Comparison of ENCODE assay signal across 8 cellular contexts in the genomic region with DNA sequence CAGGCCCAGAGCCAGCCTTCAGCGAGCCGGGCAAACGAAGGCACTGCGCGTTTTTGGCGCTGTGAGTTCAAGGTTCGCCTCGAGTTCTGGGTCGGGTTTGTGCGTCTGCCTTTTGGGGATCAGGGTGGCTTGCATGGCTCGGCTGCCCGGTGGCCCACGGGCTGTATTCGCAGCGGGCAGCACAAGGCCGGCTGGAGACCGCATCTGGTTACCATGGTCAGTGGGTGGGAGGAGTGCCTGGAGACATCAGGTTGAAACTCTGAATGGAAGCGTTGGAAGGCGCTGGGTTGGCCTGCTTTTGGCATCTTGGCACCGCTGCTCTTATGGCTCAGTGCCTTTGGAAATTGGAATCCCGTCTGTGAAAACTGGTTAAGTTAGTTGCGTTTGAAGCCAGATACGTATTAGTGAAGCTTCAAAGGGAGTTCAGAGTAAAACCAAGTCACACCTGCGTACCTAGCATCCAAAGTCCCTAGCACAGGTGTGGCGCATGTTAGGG. TPM values are rescaled to one million over a fixed set of nuclear protein-coding genes. Genes with fewer than 3 reads are reported as not detected.
A peak's percentile ranks its signal among the peaks of the same experiment; 100 is the strongest.
DNase-seq lines count a peak whose midpoint lies in the region; ATAC-seq and TF ChIP-seq lines count a peak whose summit lies in the region.

No MANE protein-coding gene starts in this region.

- no peaks in the 10 kb centered on the region for H4K20me1 ChIP-seq in osteoblast (ENCODE audit: insufficient read depth, low read length)

- no peak for DNase-seq in CD4-positive, CD25-positive, alpha-beta regulatory T cell
- DNase-seq in MG63 (no peak), epithelial cell of esophagus (ENCODE audit: low read depth) (no peak), osteoblast (ENCODE audit: insufficient read length, low spot score, missing footprints) (peak; percentile 83), mucosa of gallbladder (ENCODE audit: low spot score) (no peak), D341Med (ENCODE audit: low spot score) (no peak), UCSD-AML1 (lab: John Stamatoyannopoulos, UW; ENCODE audit: unreplicated experiment) (no peak)
- no peak for DNase-seq in stimulated activated CD4-positive, alpha-beta T cell treated with anti-CD3 and anti-CD28 coated beads, Interleukin-4, amount 100 ng/mL, for 4 hours

- H3K4me3 Mint-ChIP-seq in CD4-positive, CD25-positive, alpha-beta regulatory T cell = peak overlapping the region in 3 of 4 donors; percentile 48 to 68 (median 56)

- peak overlapping the region; percentile 66 for H3K4me2 ChIP-seq in osteoblast (ENCODE audit: insufficient read depth, low read length)

- H2AFZ ChIP-seq in osteoblast (ENCODE audit: low read length) = no peak overlapping the region

- H3K27ac Mint-ChIP-seq in CD4-positive, CD25-positive, alpha-beta regulatory T cell = no peak overlapping the region

- TF ChIP-seq CTCF in epithelial cell of esophagus (IDR thresholded peaks at IDR 0.05; ENCODE audit: insufficient read depth, low read depth, low read length, missing control alignments) = no peak
- TF ChIP-seq CTCF in osteoblast (IDR thresholded peaks at IDR 0.05; ENCODE audit: extremely low read depth, low read depth, low read length) = no peak

- peaks cover 41% of the 10 kb centered on the region for H3K27me3 ChIP-seq in CD4-positive, CD25-positive, alpha-beta regulatory T cell (ENCODE audit: control insufficient read depth, insufficient read depth, low read length)
- H3K27me3 ChIP-seq in MG63 (no peaks in the 10 kb centered on the region), osteoblast (ENCODE audit: insufficient read depth, low read length) (peaks cover 52% of the 10 kb centered on the region)

- H3K79me2 ChIP-seq in osteoblast (ENCODE audit: insufficient read depth, low read length) = no peaks in the 10 kb centered on the region

- no peak overlapping the region for H3K27ac ChIP-seq in CD4-positive, CD25-positive, alpha-beta regulatory T cell (ENCODE audit: insufficient read depth, low read length, poor library complexity, severe bottlenecking)
- no peak overlapping the region for H3K27ac ChIP-seq in osteoblast (ENCODE audit: low read depth, low read length)

- H3K9me3 ChIP-seq in CD4-positive, CD25-positive, alpha-beta regulatory T cell (ENCODE audit: control insufficient read depth in 2 of 2, low read length in 2 of 2) = no peaks in the 10 kb centered on the region
- no peaks in the 10 kb centered on the region for H3K9me3 ChIP-seq in MG63
- no peaks in the 10 kb centered on the region for H3K9me3 ChIP-seq in osteoblast (ENCODE audit: low read depth, low read length)

- no peaks in the 10 kb centered on the region for H3K36me3 Mint-ChIP-seq in CD4-positive, CD25-positive, alpha-beta regulatory T cell

- H3K4me1 ChIP-seq in CD4-positive, CD25-positive, alpha-beta regulatory T cell (ENCODE audit: control insufficient read depth, insufficient read depth, low read length, poor library complexity, severe bottlenecking) = peaks cover 7% of the 10 kb centered on the region
- no peaks in the 10 kb centered on the region for H3K4me1 ChIP-seq in osteoblast (ENCODE audit: insufficient read depth, low read length)

- H3K36me3 ChIP-seq in CD4-positive, CD25-positive, alpha-beta regulatory T cell (ENCODE audit: control insufficient read depth, insufficient read depth, low read length) = no peaks in the 10 kb centered on the region
- H3K36me3 ChIP-seq in MG63 (no peaks in the 10 kb centered on the region), osteoblast (ENCODE audit: insufficient read depth, low read length) (no peaks in the 10 kb centered on the region)

- peaks cover 0 to 13% (median 5%) of the 10 kb centered on the region in 4 donors for H3K4me1 Mint-ChIP-seq in CD4-positive, CD25-positive, alpha-beta regulatory T cell

- peaks cover 79% of the 10 kb centered on the region for H3K27me3 Mint-ChIP-seq in CD4-positive, CD25-positive, alpha-beta regulatory T cell

- H3K4me3 ChIP-seq in CD4-positive, CD25-positive, alpha-beta regulatory T cell (ENCODE audit: low read depth, low read length) = no peak overlapping the region
- H3K4me3 ChIP-seq in MG63 (peak overlapping the region; percentile 39), epithelial cell of esophagus (ENCODE audit: low read length) (peak overlapping the region; percentile 24), osteoblast (ENCODE audit: insufficient read depth, low read length) (peak overlapping the region; percentile 64)

- peaks cover 0 to 1% (median 0%) of the 10 kb centered on the region in 7 donors for H3K9me3 Mint-ChIP-seq in CD4-positive, CD25-positive, alpha-beta regulatory T cell

- no peak for ATAC-seq in CD4-positive, CD25-positive, alpha-beta regulatory T cell (ENCODE audit: low read depth in 2 of 2)

RNA-seq across cellular contexts. Expression of a gene that starts 0.6 kb away (rescaled TPM):
- not detected for total RNA-seq in CD4-positive, CD25-positive, alpha-beta regulatory T cell
- polyA plus RNA-seq in CD4-positive, CD25-positive, alpha-beta regulatory T cell = not detected
- under 0.01 TPM in 1 of 2 replicates, not detected in the other for total RNA-seq in MG63 (2014; rRNA removed; shearing (Covaris generic); ENCODE audit: low replicate concordance)
- total RNA-seq in osteoblast (0.29 and 0.72 TPM in 2 replicates), mucosa of gallbladder (0.20 TPM)

RNA-seq across cellular contexts. Expression of a gene that starts 50.9 kb away (rescaled TPM):
- 3.9 TPM for total RNA-seq in CD4-positive, CD25-positive, alpha-beta regulatory T cell
- 1 to 10 TPM; 3.9 to 4.7 (median 4.2) TPM for polyA plus RNA-seq in CD4-positive, CD25-positive, alpha-beta regulatory T cell
- 10.8 and 11.0 TPM in 2 replicates for total RNA-seq in MG63 (2014; rRNA removed; shearing (Covaris generic); ENCODE audit: low replicate concordance)
- 26.5 and 35.8 TPM in 2 replicates for total RNA-seq in osteoblast
- 5.9 TPM for total RNA-seq in mucosa of gallbladder
